Comparison of ENCODE assay signal across 19 cellular contexts in the genomic region with DNA sequence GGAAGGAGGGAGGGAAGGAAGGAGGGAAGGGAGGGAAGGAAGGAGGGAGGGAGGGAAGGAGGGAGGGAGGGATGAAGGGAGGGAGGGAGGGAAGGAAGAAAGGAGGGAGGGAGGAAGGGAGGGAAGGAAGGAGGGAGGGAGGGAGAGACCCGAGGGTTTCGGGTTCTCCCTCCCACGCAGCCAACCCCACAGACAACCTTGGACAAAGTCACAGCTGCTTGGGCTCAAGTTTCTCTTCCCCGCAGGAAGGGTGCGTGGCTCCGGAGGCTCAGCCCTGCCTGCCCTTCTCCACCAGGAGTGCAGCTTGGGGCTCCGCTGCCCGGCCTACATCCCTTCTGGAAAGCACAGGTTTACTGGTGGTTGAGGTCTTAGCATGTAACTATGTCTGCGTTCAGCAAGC. TPM values are rescaled to one million over a fixed set of nuclear protein-coding genes. Genes with fewer than 3 reads are reported as not detected.
A peak's percentile ranks its signal among the peaks of the same experiment; 100 is the strongest.
DNase-seq lines count a peak whose midpoint lies in the region; ATAC-seq and TF ChIP-seq lines count a peak whose summit lies in the region.
"Had no signal": no experiment of that assay in that cellular context is flagged by ENCODE, and none has a peak within 500 bp of the region (broad histone marks: within the 10 kb centered on the region; RNA-seq: fewer than 3 reads in every experiment).

No MANE protein-coding gene starts in this region.

- H3K36me3 Mint-ChIP-seq in GM23338 (ENCODE audit: low read depth), result peaks cover 25% of the 10 kb centered on the region
- H3K36me3 Mint-ChIP-seq in endodermal cell (ENCODE audit: low read depth), result peaks cover 18% of the 10 kb centered on the region
- H3K36me3 Mint-ChIP-seq in neural progenitor cell, result peaks cover 4% of the 10 kb centered on the region
- H3K36me3 Mint-ChIP-seq: IgD-negative memory B cell had no signal

- H3K4me1 ChIP-seq in GM23338 (ENCODE audit: insufficient read depth) (peaks cover 34% of the 10 kb centered on the region), Panc1 (ENCODE audit: control insufficient read depth, insufficient read depth, low read length) (peaks cover 70% of the 10 kb centered on the region), endodermal cell (ENCODE audit: control insufficient read depth, insufficient read depth, low read length) (peaks cover 13% of the 10 kb centered on the region), neural progenitor cell (peaks cover 48% of the 10 kb centered on the region)

- ATAC-seq in GM23338 (no peak), Panc1 (peak; percentile 3; the same call in 1 of the 2 replicates)

- no TSS peak for BruUV-seq in Panc1 (replicated peaks; lab: Mats Ljungman, UMichigan)

- H3K9me3 ChIP-seq in Panc1 (ENCODE audit: control insufficient read depth, insufficient read depth, low read depth, low read length), result no peaks in the 10 kb centered on the region
- no peaks in the 10 kb centered on the region for H3K9me3 ChIP-seq in endodermal cell (ENCODE audit: control insufficient read depth, low read length)
- no peaks in the 10 kb centered on the region for H3K9me3 ChIP-seq in neural progenitor cell (ENCODE audit: low read depth)
- H3K9me3 ChIP-seq: BLaER1 treated with 17β-estradiol and CSF1 and Interleukin-3, amounts not matched to agents 10 nM and 100 nM had no signal

- peaks cover 63% of the 10 kb centered on the region for H3K4me1 Mint-ChIP-seq in GM23338
- H3K4me1 Mint-ChIP-seq in endodermal cell, result peaks cover 32% of the 10 kb centered on the region
- peaks cover 43% of the 10 kb centered on the region for H3K4me1 Mint-ChIP-seq in neural progenitor cell

- H3K4me2 ChIP-seq in GM23338 (peak overlapping the region; percentile 43; the same call in 1 of the 2 replicates), neural progenitor cell (peak overlapping the region; percentile 31)
- H3K4me2 ChIP-seq: PC-9 had no signal

- H3K4me3 Mint-ChIP-seq in GM23338 (peak overlapping the region; percentile 13; the same call in 2 of the 3 replicates), endodermal cell (no peak overlapping the region), neural progenitor cell (peak overlapping the region; percentile 64)
- H3K4me3 Mint-ChIP-seq: IgD-negative memory B cell had no signal

- H3K27me3 Mint-ChIP-seq in GM23338 (ENCODE audit: insufficient read depth, low read depth, poor library complexity), result peaks cover 18% of the 10 kb centered on the region
- H3K27me3 Mint-ChIP-seq in endodermal cell (ENCODE audit: insufficient read depth), result no peaks in the 10 kb centered on the region
- H3K27me3 Mint-ChIP-seq in neural progenitor cell (ENCODE audit: insufficient read depth, low read depth), result peaks cover 5% of the 10 kb centered on the region

- POLR2A ChIA-PET in Panc1 (lab: Charles Lee), result no interaction called here

- H3K4me3 ChIP-seq in GM23338 (no peak overlapping the region), Panc1 (ENCODE audit: low read depth in 2 of 2, low read length in 2 of 2) (peak overlapping the region; percentile 9 to 21; a peak in 3 of 4 replicates), endodermal cell (ENCODE audit: low read length) (no peak overlapping the region), neural progenitor cell (no peak overlapping the region)
- H3K4me3 ChIP-seq: BLaER1 treated with 17β-estradiol and CSF1 and Interleukin-3, amounts not matched to agents 10 nM and 100 nM; PC-9 had no signal

- H3K27ac ChIP-seq in GM23338 (ENCODE audit: low read depth) (no peak overlapping the region), Panc1 (ENCODE audit: low read length) (peak overlapping the region; percentile 94), endodermal cell (ENCODE audit: low read depth, low read length) (no peak overlapping the region), neural progenitor cell (peak overlapping the region; percentile 29), substantia nigra (ENCODE audit: low read depth, low read length, poor library complexity, severe bottlenecking) (no peak overlapping the region)
- H3K27ac ChIP-seq: BLaER1 treated with 17β-estradiol and CSF1 and Interleukin-3, amounts not matched to agents 10 nM and 100 nM; PC-9 had no signal

- H3K36me3 ChIP-seq in GM23338 (ENCODE audit: insufficient read depth) (no peaks in the 10 kb centered on the region), Panc1 (ENCODE audit: control insufficient read depth, insufficient read depth, low read length) (peaks cover 14% of the 10 kb centered on the region), endodermal cell (ENCODE audit: control insufficient read depth, insufficient read depth, low read length) (peaks cover 8% of the 10 kb centered on the region), neural progenitor cell (no peaks in the 10 kb centered on the region)

- H3K27ac Mint-ChIP-seq in GM23338, result peak overlapping the region; percentile 84
- H3K27ac Mint-ChIP-seq in endodermal cell, result peak overlapping the region; percentile 75
- H3K27ac Mint-ChIP-seq in neural progenitor cell, result no peak overlapping the region
- H3K27ac Mint-ChIP-seq: IgD-negative memory B cell had no signal

- intact Hi-C loops in Panc1 (cut with micrococcal nuclease; ENCODE audit: unreplicated experiment), result no loop called here

- in situ Hi-C loops in Panc1 (cut with HindIII; ENCODE audit: low pct_unique_long_range_greater_than_20kb, low sequenced_read_pairs) (no loop called here), KBM-7 (cut with MboI; ENCODE audit: low pct_unique_long_range_greater_than_20kb, low sequenced_read_pairs) (no loop called here)

- no peaks in the 10 kb centered on the region for H3K9me2 ChIP-seq in GM23338 (ENCODE audit: insufficient read depth)

- no peak for TF ChIP-seq CTCF in GM23338 (conservative IDR thresholded peaks at IDR 0.05; ENCODE audit: low read depth in 2 of 2)
- TF ChIP-seq CTCF in Panc1 (IDR thresholded peaks at IDR 0.05), result no peak
- TF ChIP-seq CTCF in endodermal cell (conservative IDR thresholded peaks at IDR 0.05), result no peak
- TF ChIP-seq CTCF in neural progenitor cell (IDR thresholded peaks at IDR 0.05), result no peak

- no peaks in the 10 kb centered on the region for H4K20me1 ChIP-seq in GM23338 (replicated peaks; ENCODE audit: insufficient read depth)
- H4K20me1 ChIP-seq in neural progenitor cell (ENCODE audit: low read depth), result peaks cover 60% of the 10 kb centered on the region

- H3K9ac ChIP-seq in endodermal cell (ENCODE audit: extremely low read depth, low read length, poor library complexity, severe bottlenecking) (no peak overlapping the region), neural progenitor cell (no peak overlapping the region)
- H3K9ac ChIP-seq: BLaER1 treated with 17β-estradiol and CSF1 and Interleukin-3, amounts not matched to agents 10 nM and 100 nM had no signal

- H3K27me3 ChIP-seq in GM23338 (ENCODE audit: insufficient read depth), result no peaks in the 10 kb centered on the region
- no peaks in the 10 kb centered on the region for H3K27me3 ChIP-seq in Panc1 (ENCODE audit: control insufficient read depth, insufficient read depth, low read length)
- no peaks in the 10 kb centered on the region for H3K27me3 ChIP-seq in endodermal cell (ENCODE audit: control insufficient read depth, insufficient read depth, low read length, poor library complexity, severe bottlenecking)
- no peaks in the 10 kb centered on the region for H3K27me3 ChIP-seq in neural progenitor cell

- no peak overlapping the region for H2AFZ ChIP-seq in GM23338
- no peak overlapping the region for H2AFZ ChIP-seq in neural progenitor cell (replicated peaks)
- H2AFZ ChIP-seq: PC-9 had no signal

- WGBS in endodermal cell (ENCODE audit: insufficient coverage in 1 of 2, insufficient read length in 1 of 2), 2 experiments, result 85 to 92% methylated on average over 6 to 9 of the region's 9 CpGs

- H3K79me2 ChIP-seq in GM23338 (replicated peaks; ENCODE audit: insufficient read depth), result peaks cover 48% of the 10 kb centered on the region
- peaks cover 54% of the 10 kb centered on the region for H3K79me2 ChIP-seq in neural progenitor cell (ENCODE audit: low read depth)

- CTCF ChIA-PET in Panc1 (lab: Charles Lee), result no interaction called here

- H3K9me3 Mint-ChIP-seq in GM23338 (no peaks in the 10 kb centered on the region), endodermal cell (no peaks in the 10 kb centered on the region), neural progenitor cell (no peaks in the 10 kb centered on the region)
- H3K9me3 Mint-ChIP-seq: IgD-negative memory B cell had no signal

- no peak for DNase-seq in GM23338 (ENCODE audit: low spot score)
- DNase-seq in Panc1 (ENCODE audit: low read depth, low spot score), result no peak
- no peak for DNase-seq in endodermal cell
- DNase-seq in neural progenitor cell (ENCODE audit: low spot score), result no peak
- DNase-seq in T-helper 1 cell, result no peak
- no peak for DNase-seq in substantia nigra (lab: John Stamatoyannopoulos, UW)
- no peak for DNase-seq in NCI-H524 treated with DMSO at 0.1 percent for 48 hours (lab: John Stamatoyannopoulos, UW)
- no peak for DNase-seq in KBM-7
- DNase-seq: COR-L47, DMS153, H7, NCI-H1436 treated with DMSO at 0.1 percent for 48 hours, NCI-H2107, NCI-H446, NCI-H774, PC-9, SHP77 had no signal

- H3F3A ChIP-seq in GM23338 (replicated peaks; ENCODE audit: low read depth) (0 out of 2 replicates have a peak, but pooled peaks cover 7% of the 10 kb centered on the region), neural progenitor cell (ENCODE audit: low read depth) (peaks cover 27% of the 10 kb centered on the region)

RNA-seq across cellular contexts. Expression of a gene that starts 15.1 kb away (rescaled TPM):
- 32.2 TPM in 2 replicates for total RNA-seq in GM23338 (2014; rRNA removed; shearing (Covaris generic))
- polyA plus RNA-seq in GM23338 (2016; fragmentation: Nextera tagmentation; extraction: Ambion mirVana), result 7.4 TPM in 2 replicates
- total RNA-seq in Panc1 (2021; ENCODE audit: unreplicated experiment) (297 TPM), endodermal cell (10 to 100 TPM; 58.9 to 61.6 TPM), neural progenitor cell (ENCODE audit: low replicate concordance) (7.5 and 27.3 TPM in 2 replicates)
- polyA plus RNA-seq in Panc1 (2012; ENCODE audit: insufficient read length), result 468 TPM
- polyA plus RNA-seq in endodermal cell (2013, experiment 1 of 2), result 45.1 TPM
- polyA plus RNA-seq in endodermal cell (2013, experiment 2 of 2), result 40.0 TPM

Comparison
In these comparisons a context has a peak if more than half of its experiments do, and no peak if none do; other contexts are left out.
1. H3K27ac ChIP-seq: peak in Panc1 (single experiment) and neural progenitor cell (single experiment); none in GM23338 (single experiment), endodermal cell (single experiment) and substantia nigra (single experiment).
2. H3K4me3 ChIP-seq: peak in Panc1 (2 of 2); none in GM23338 (single experiment), endodermal cell (single experiment) and neural progenitor cell (single experiment).